15 cellular contexts compared by ENCODE assay signal in genomic region chr12:2615665-2616387, GRCh38.
A peak's percentile ranks its signal among the peaks of the same experiment; 100 is the strongest.
DNase-seq lines count a peak whose midpoint lies in the region; TF ChIP-seq lines count a peak whose summit lies in the region.
"Had no signal": no experiment of that assay in that cellular context is flagged by ENCODE, and none has a peak within 500 bp of the region (broad histone marks: within the 10 kb centered on the region; RNA-seq: fewer than 3 reads in every experiment).

No MANE protein-coding gene starts in this region.

- H3K27me3 Mint-ChIP-seq in glutamatergic neuron (ENCODE audit: unreplicated experiment) (peaks cover 4% of the 10 kb centered on the region), mesothelial cell of epicardium (ENCODE audit: low read depth) (no peaks in the 10 kb centered on the region)

- H3K4me1 Mint-ChIP-seq in glutamatergic neuron (ENCODE audit: low read depth, unreplicated experiment): peaks cover 8% of the 10 kb centered on the region
- peaks cover 13% of the 10 kb centered on the region for H3K4me1 Mint-ChIP-seq in mesothelial cell of epicardium
- H3K4me1 Mint-ChIP-seq: memory B cell had no signal

- H3K4me3 Mint-ChIP-seq in glutamatergic neuron (ENCODE audit: unreplicated experiment) (no peak overlapping the region), mesothelial cell of epicardium (no peak overlapping the region)
- H3K4me3 Mint-ChIP-seq: memory B cell; T-helper 2 cell treated with Interferon-gamma antibody and Interleukin-4, amounts not matched to agents 5 μg/mL and 100 μg/mL, for 36 hours; type B pancreatic cell had no signal

- peaks cover 2% of the 10 kb centered on the region for H3K9me3 Mint-ChIP-seq in glutamatergic neuron (ENCODE audit: unreplicated experiment)
- H3K9me3 Mint-ChIP-seq in mesothelial cell of epicardium: no peaks in the 10 kb centered on the region
- H3K9me3 Mint-ChIP-seq: memory B cell; T-helper 2 cell treated with Interferon-gamma antibody and Interleukin-4, amounts not matched to agents 5 μg/mL and 100 μg/mL, for 36 hours; type B pancreatic cell had no signal

- TF ChIP-seq CTCF in glutamatergic neuron (IDR thresholded peaks at IDR 0.05; ENCODE audit: partially characterized antibody, unreplicated experiment) (no peak), mesothelial cell of epicardium (IDR thresholded peaks at IDR 0.05; ENCODE audit: unreplicated experiment) (no peak), GM20000 (IDR thresholded peaks at IDR 0.05; ENCODE audit: extremely low read depth, missing control alignments) (no peak)

- peak overlapping the region; percentile 54 for H3K27ac Mint-ChIP-seq in glutamatergic neuron (ENCODE audit: unreplicated experiment)
- peak overlapping the region; percentile 66 for H3K27ac Mint-ChIP-seq in mesothelial cell of epicardium
- H3K27ac Mint-ChIP-seq: memory B cell; T-helper 2 cell treated with Interferon-gamma antibody and Interleukin-4, amounts not matched to agents 5 μg/mL and 100 μg/mL, for 36 hours; type B pancreatic cell had no signal

- peak; percentile 1 for DNase-seq in A172 (ENCODE audit: low spot score)
- peak; percentile 29 for DNase-seq in NCI-H1694 treated with DMSO at 0.1 percent for 48 hours (lab: John Stamatoyannopoulos, UW)
- no peak for DNase-seq in glutamatergic neuron
- DNase-seq in mesothelial cell of epicardium (ENCODE audit: low spot score in 2 of 2, unreplicated experiment in 2 of 2): no peak
- DNase-seq in hepatic stellate cell (ENCODE audit: low spot score): no peak
- no peak for DNase-seq in NCI-H345 treated with DMSO at 0.1 percent for 48 hours (lab: John Stamatoyannopoulos, UW; ENCODE audit: unreplicated experiment)
- no peak for DNase-seq in GM20000 (ENCODE audit: low spot score)
- no peak for DNase-seq in cortex of kidney (lab: John Stamatoyannopoulos, UW)
- DNase-seq: activated CD4-positive, alpha-beta T cell treated with anti-CD3 and anti-CD28 coated beads, Interleukin-2, amount 50 U/mL, for 4 hours; NCI-H1092; NCI-H526; stimulated activated CD8-positive, alpha-beta memory T cell treated with anti-CD3 and anti-CD28 coated beads, Interleukin-4, amount 100 ng/mL, for 48 hours had no signal

- peaks cover 13% of the 10 kb centered on the region for H3K36me3 Mint-ChIP-seq in glutamatergic neuron (ENCODE audit: unreplicated experiment)
- peaks cover 20% of the 10 kb centered on the region for H3K36me3 Mint-ChIP-seq in mesothelial cell of epicardium
- H3K36me3 Mint-ChIP-seq: memory B cell had no signal

Comparison
In these comparisons a context has a peak if more than half of its experiments do, and no peak if none do; other contexts are left out.
1. DNase-seq: peak in A172 (single experiment) and NCI-H1694 treated with DMSO at 0.1 percent for 48 hours (single experiment); none in glutamatergic neuron (single experiment), mesothelial cell of epicardium (0 of 2), hepatic stellate cell (single experiment), NCI-H345 treated with DMSO at 0.1 percent for 48 hours (single experiment), GM20000 (single experiment) and cortex of kidney (single experiment).